In the genomic region with DNA sequence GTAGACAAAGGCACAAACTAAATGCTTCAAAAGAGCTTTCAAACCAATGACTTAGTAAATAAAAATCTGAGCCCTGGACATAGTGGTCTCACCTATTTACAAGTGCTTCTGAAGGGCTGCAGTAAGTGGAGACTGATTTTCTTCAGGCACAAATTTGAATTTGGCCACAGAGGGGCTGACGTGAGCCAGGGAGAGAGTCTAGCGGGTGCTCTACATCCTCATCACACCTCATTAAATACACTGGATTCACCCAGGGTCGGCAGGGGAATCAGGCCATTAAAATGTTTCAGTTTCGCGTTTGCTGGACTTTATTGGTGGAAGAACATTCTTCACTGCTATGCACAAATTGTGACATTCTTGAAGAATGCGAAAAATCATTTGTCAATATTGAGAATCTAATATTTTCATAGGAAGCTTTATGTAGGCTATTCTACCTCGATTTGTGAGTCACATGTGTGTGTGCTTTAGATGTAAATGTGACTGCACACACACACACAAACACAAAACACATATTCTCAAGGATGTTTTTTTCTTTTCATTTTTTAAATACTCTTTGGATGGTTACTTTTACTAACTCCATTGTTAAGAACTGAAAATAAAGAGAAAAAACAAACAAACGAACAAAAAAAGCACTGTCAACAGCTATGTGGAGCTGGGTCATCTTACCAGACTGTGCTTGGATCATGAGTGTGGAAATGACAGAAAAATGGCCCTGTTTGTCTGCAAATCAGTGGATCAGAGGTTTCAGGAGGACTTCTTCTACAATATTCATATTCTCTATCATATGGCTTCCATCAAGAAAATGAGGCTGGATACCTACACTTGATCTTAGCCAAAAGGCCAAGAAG, we compare ENCODE assay signal across 23 cellular contexts. TPM values are rescaled to one million over a fixed set of nuclear protein-coding genes. Genes with fewer than 3 reads are reported as not detected.
DNase-seq lines count a peak whose midpoint lies in the region; ATAC-seq and TF ChIP-seq lines count a peak whose summit lies in the region.
"Had no signal": no experiment of that assay in that cellular context is flagged by ENCODE, and none has a peak within 500 bp of the region (broad histone marks: within the 10 kb centered on the region; RNA-seq: fewer than 3 reads in every experiment).

No MANE protein-coding gene starts in this region.

- peaks cover 7% of the 10 kb centered on the region for H3K36me3 Mint-ChIP-seq in chondrocyte (ENCODE audit: low read depth)
- H3K36me3 Mint-ChIP-seq in naive thymus-derived CD8-positive, alpha-beta T cell = no peaks in the 10 kb centered on the region
- H3K36me3 Mint-ChIP-seq: activated CD4-positive, alpha-beta memory T cell treated with anti-CD3 and anti-CD28 coated beads for 36 hours; CD14-positive monocyte; stimulated activated effector memory CD8-positive, alpha-beta T cell treated with anti-CD3 and anti-CD28 coated beads, Interleukin-12 subunit alpha, Interleukin-12 subunit beta, amount 100 ng/mL, for 72 hours had no signal

- no peak overlapping the region for H2AFZ ChIP-seq in smooth muscle cell (ENCODE audit: low read depth)

- DNase-seq in EL = peak; percentile 37
- no peak for DNase-seq in chondrocyte (ENCODE audit: low spot score)
- peak; percentile 31 for DNase-seq in lung (ENCODE audit: low spot score)
- DNase-seq in smooth muscle cell (lab: John Stamatoyannopoulos, UW; ENCODE audit: unreplicated experiment) = no peak
- DNase-seq in glomerular visceral epithelial cell (ENCODE audit: extremely low spot score) = no peak
- DNase-seq in naive thymus-derived CD8-positive, alpha-beta T cell = no peak
- DNase-seq: activated CD4-positive, alpha-beta memory T cell treated with anti-CD3 and anti-CD28 coated beads for 36 hours; aorta; foreskin keratinocyte; NCI-H1417; NCI-H2107; NCI-H510A had no signal

- H3K9me3 ChIP-seq in lung (ENCODE audit: control insufficient read depth in 2 of 2, insufficient read depth in 1 of 2, low read length in 1 of 2) (peaks cover 0 to 2% of the 10 kb centered on the region in 2 donors), smooth muscle cell (replicated peaks; ENCODE audit: low read depth) (no peaks in the 10 kb centered on the region)
- H3K9me3 ChIP-seq: suprapubic skin had no signal

- TF ChIP-seq CTCF in chondrocyte (IDR thresholded peaks at IDR 0.05) (no peak), lung (IDR thresholded peaks at IDR 0.05; ENCODE audit: control extremely low read depth, extremely low read depth) (no peak), smooth muscle cell (IDR thresholded peaks at IDR 0.05; ENCODE audit: borderline replicate concordance, insufficient read depth, poor library complexity, severe bottlenecking) (no peak)

- no peak overlapping the region for H3K9ac ChIP-seq in smooth muscle cell (ENCODE audit: low read depth)

- POLR2A ChIA-PET in naive thymus-derived CD8-positive, alpha-beta T cell (lab: Charles Lee) = no interaction called here

- no peaks in the 10 kb centered on the region for H3K27me3 Mint-ChIP-seq in chondrocyte (ENCODE audit: low read depth)
- peaks cover 0 to 5% (median 0%) of the 10 kb centered on the region in 5 donors for H3K27me3 Mint-ChIP-seq in naive thymus-derived CD8-positive, alpha-beta T cell
- H3K27me3 Mint-ChIP-seq: activated CD4-positive, alpha-beta memory T cell treated with anti-CD3 and anti-CD28 coated beads for 36 hours; central memory CD8-positive, alpha-beta T cell had no signal

- peaks cover 58% of the 10 kb centered on the region for H3F3A ChIP-seq in smooth muscle cell (ENCODE audit: low read depth)

- no peak overlapping the region for H3K27ac ChIP-seq in lung (ENCODE audit: low read depth in 1 of 2, low read length in 1 of 2)
- peak overlapping the region; percentile 96 for H3K27ac ChIP-seq in smooth muscle cell (ENCODE audit: low read depth)
- H3K27ac ChIP-seq: foreskin keratinocyte, suprapubic skin had no signal

- no peak overlapping the region for H3K4me3 Mint-ChIP-seq in chondrocyte (ENCODE audit: unreplicated experiment)
- no peak overlapping the region for H3K4me3 Mint-ChIP-seq in naive thymus-derived CD8-positive, alpha-beta T cell
- H3K4me3 Mint-ChIP-seq: activated CD4-positive, alpha-beta memory T cell treated with anti-CD3 and anti-CD28 coated beads for 36 hours; CD14-positive monocyte; central memory CD8-positive, alpha-beta T cell; stimulated activated effector memory CD8-positive, alpha-beta T cell treated with anti-CD3 and anti-CD28 coated beads, Interleukin-12 subunit alpha, Interleukin-12 subunit beta, amount 100 ng/mL, for 72 hours had no signal

- ATAC-seq in lung (ENCODE audit: insufficient read depth, low FRiP score) (no peak), HG02852 (IDR thresholded peaks at IDR 0.05; ENCODE audit: unreplicated experiment) (no peak)
- no peak for ATAC-seq in naive thymus-derived CD8-positive, alpha-beta T cell
- ATAC-seq: activated CD4-positive, CD25-positive, alpha-beta regulatory T cell treated with anti-CD3 and anti-CD28 coated beads, Interleukin-2, amount 50 U/mL, for 24 hours; activated naive CD4-positive, alpha-beta T cell treated with anti-CD3 and anti-CD28 coated beads, Interleukin-2, amount 50 U/mL, for 72 hours; foreskin keratinocyte; K562; Panc1; stimulated activated effector memory CD8-positive, alpha-beta T cell treated with anti-CD3 and anti-CD28 coated beads, Interleukin-12 subunit alpha, Interleukin-12 subunit beta, amount 100 ng/mL, for 72 hours had no signal

- H3K36me3 ChIP-seq in lung (ENCODE audit: control insufficient read depth in 2 of 2, insufficient read depth in 2 of 2, low read length in 2 of 2) (no peaks in the 10 kb centered on the region), smooth muscle cell (ENCODE audit: low read depth) (peaks cover 4% of the 10 kb centered on the region)
- H3K36me3 ChIP-seq: suprapubic skin had no signal

- H3K27ac Mint-ChIP-seq in chondrocyte (ENCODE audit: unreplicated experiment) = peak overlapping the region; percentile 79
- H3K27ac Mint-ChIP-seq in naive thymus-derived CD8-positive, alpha-beta T cell = no peak overlapping the region
- H3K27ac Mint-ChIP-seq: activated CD4-positive, alpha-beta memory T cell treated with anti-CD3 and anti-CD28 coated beads for 36 hours; activated naive CD4-positive, alpha-beta T cell treated with anti-CD3 and anti-CD28 coated beads, Interleukin-2, amount 50 U/mL, for 72 hours; activated T-helper 2 cell treated with anti-CD3 and anti-CD28 coated beads, Interferon-gamma antibody, Interleukin-2, Interleukin-4, amounts not matched to agents 10 μg/mL and 5 μg/mL and 100 μg/mL, durations not matched to agents 14 hours and 24 hours and 36 hours; CD14-positive monocyte; stimulated activated effector memory CD8-positive, alpha-beta T cell treated with anti-CD3 and anti-CD28 coated beads, Interleukin-12 subunit alpha, Interleukin-12 subunit beta, amount 100 ng/mL, for 72 hours had no signal

- peaks cover 75% of the 10 kb centered on the region for H3K4me1 Mint-ChIP-seq in chondrocyte (ENCODE audit: low read depth)
- peaks cover 0 to 1% (median 0%) of the 10 kb centered on the region in 4 donors for H3K4me1 Mint-ChIP-seq in naive thymus-derived CD8-positive, alpha-beta T cell
- H3K4me1 Mint-ChIP-seq: CD14-positive monocyte; central memory CD8-positive, alpha-beta T cell; stimulated activated effector memory CD8-positive, alpha-beta T cell treated with anti-CD3 and anti-CD28 coated beads, Interleukin-12 subunit alpha, Interleukin-12 subunit beta, amount 100 ng/mL, for 72 hours had no signal

- peaks cover 100% of the 10 kb centered on the region for H3K79me2 ChIP-seq in smooth muscle cell (ENCODE audit: low read depth)

- no peaks in the 10 kb centered on the region for H3K4me1 ChIP-seq in lung (ENCODE audit: control insufficient read depth in 2 of 2, insufficient read depth in 2 of 2, low read length in 2 of 2)
- H3K4me1 ChIP-seq in smooth muscle cell (ENCODE audit: low read depth) = peaks cover 39% of the 10 kb centered on the region
- H3K4me1 ChIP-seq: foreskin keratinocyte, suprapubic skin had no signal

- H3K4me2 ChIP-seq in smooth muscle cell = peak overlapping the region; percentile 60

- H4K20me1 ChIP-seq in smooth muscle cell (ENCODE audit: low read depth) = peaks cover 100% of the 10 kb centered on the region

- WGBS in lung, 2 donors = 68 to 79% methylated on average over 8 of the region's 8 CpGs
- WGBS in smooth muscle cell (ENCODE audit: low lambda C conversion rate) = 54% methylated on average over 8 of the region's 8 CpGs

- H3K27me3 ChIP-seq in lung (ENCODE audit: control insufficient read depth, insufficient read depth) (no peaks in the 10 kb centered on the region), smooth muscle cell (ENCODE audit: low read depth) (no peaks in the 10 kb centered on the region)
- H3K27me3 ChIP-seq: foreskin keratinocyte, suprapubic skin had no signal

- no peaks in the 10 kb centered on the region for H3K9me3 Mint-ChIP-seq in chondrocyte (ENCODE audit: low read depth)
- peaks cover 0 to 19% (median 7%) of the 10 kb centered on the region in 9 donors for H3K9me3 Mint-ChIP-seq in naive thymus-derived CD8-positive, alpha-beta T cell
- H3K9me3 Mint-ChIP-seq: CD14-positive monocyte had no signal

- no peak overlapping the region for H3K4me3 ChIP-seq in lung
- H3K4me3 ChIP-seq in smooth muscle cell = no peak overlapping the region
- H3K4me3 ChIP-seq: K562, suprapubic skin had no signal

RNA-seq across cellular contexts. Expression of a gene that starts 58.9 kb away (rescaled TPM):
- 936 to 1,062 TPM (median 970 TPM) in 3 replicates for total RNA-seq in chondrocyte
- total RNA-seq in lung = 100 to 1,000 TPM; 157 to 236 TPM
- polyA plus RNA-seq in lung = 10 to 100 TPM in 1 of 2 donors, 1 to 10 TPM in 1; 7.1 to 32.7 TPM
- total RNA-seq in smooth muscle cell = 1,172 and 1,251 TPM in 2 replicates
- 637 and 1,034 TPM in 2 replicates for polyA plus RNA-seq in smooth muscle cell
- total RNA-seq in naive thymus-derived CD8-positive, alpha-beta T cell = not detected
- polyA plus RNA-seq in naive thymus-derived CD8-positive, alpha-beta T cell = not detected
- total RNA-seq: activated CD4-positive, alpha-beta memory T cell treated with anti-CD3 and anti-CD28 coated beads for 36 hours; activated naive CD4-positive, alpha-beta T cell treated with anti-CD3 and anti-CD28 coated beads, Interleukin-2, amount 50 U/mL, for 72 hours; activated T-helper 2 cell treated with anti-CD3 and anti-CD28 coated beads, Interferon-gamma antibody, Interleukin-2, Interleukin-4, amounts not matched to agents 10 μg/mL and 5 μg/mL and 100 μg/mL, durations not matched to agents 14 hours and 24 hours and 36 hours; HT-29 had no signal
- polyA plus RNA-seq: CD14-positive monocyte, K562 had no signal

Comparison
In these comparisons a context has a peak if more than half of its experiments do, and no peak if none do; other contexts are left out.
1. DNase-seq: peak in EL (single experiment) and lung (single experiment); none in chondrocyte (single experiment), smooth muscle cell (single experiment), glomerular visceral epithelial cell (single experiment) and naive thymus-derived CD8-positive, alpha-beta T cell (0 of 10).
2. RNA of a gene that starts 58.9 kb away (total RNA-seq): 1,172 to 1,251 TPM in smooth muscle cell, 936 to 1,062 TPM in chondrocyte and 157 to 236 TPM in lung; not detected in naive thymus-derived CD8-positive, alpha-beta T cell; every median in the first group is over 100 times any median in the second.